8 cellular contexts compared by ENCODE assay signal in the genomic region with DNA sequence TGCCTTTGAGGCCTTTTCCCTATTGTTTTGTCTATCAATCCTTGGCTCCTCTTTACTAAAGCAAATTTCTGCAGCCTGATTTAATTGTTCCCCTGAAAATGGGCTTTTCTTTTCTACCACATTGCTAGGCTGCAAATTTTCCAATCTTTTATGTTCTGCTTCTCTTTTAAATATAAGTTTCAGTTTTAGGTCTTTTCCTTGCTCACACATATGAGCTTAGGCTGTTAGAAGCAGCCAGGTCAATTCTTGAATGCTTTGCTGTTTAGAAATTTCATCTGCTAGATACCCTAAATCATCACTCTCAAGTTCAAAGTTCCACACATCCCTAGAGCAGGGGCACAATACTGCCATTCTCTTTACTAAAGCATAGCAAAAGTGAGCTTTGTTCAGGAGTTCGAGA.
"Had no signal": no experiment of that assay in that cellular context is flagged by ENCODE, and none has a peak within 500 bp of the region (broad histone marks: within the 10 kb centered on the region; RNA-seq: fewer than 3 reads in every experiment).

No MANE protein-coding gene starts in this region.

- FAIRE-seq: G401.6, GM12878, GM12891, GM12892, GM18507, GM19239 had no signal

- DNase-seq: GDM1, GF-D8 had no signal

- H3K4me3 ChIP-seq: GM12878 had no signal

- ATAC-seq: GM12878 had no signal
